ENCODE assay signal across 23 cellular contexts in the genomic region with DNA sequence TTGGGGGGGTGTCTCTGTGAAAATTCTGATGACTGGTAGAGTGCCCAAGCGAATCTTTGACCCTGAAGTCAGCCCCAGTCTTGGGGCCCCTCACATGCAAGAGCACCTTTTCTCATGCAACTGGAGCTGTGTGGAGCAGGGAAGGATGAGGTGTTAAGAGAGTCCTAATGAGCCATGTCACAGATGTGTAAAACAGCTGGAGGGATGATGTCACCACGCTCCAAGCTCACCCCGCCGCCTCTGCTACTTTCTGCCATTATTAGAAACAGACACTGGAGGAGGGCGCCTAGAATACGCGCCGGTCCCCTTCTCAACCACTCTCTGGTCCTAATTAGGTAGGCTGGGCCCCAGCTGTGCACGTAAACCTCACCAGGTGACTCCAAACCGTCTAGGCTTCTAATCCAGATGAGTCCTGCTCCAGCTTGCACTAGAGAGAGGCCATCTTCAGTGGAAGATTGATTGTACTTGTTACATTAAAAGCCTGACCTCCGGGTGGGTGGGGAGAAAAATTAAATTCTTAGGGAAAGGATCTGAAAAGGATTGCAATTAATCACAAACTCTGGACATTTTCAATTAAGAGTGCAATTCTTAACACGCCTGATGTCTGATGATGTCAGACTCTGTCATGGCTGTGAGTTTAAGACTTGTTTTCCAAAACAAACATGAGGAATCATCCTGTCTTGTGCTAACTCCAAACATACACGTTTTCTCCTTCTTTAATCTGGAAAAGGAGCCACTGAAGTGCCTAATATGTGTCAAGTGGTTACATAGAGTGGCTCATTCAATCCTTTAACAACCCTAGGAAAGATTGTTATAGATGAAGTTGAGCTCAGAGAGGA.
A peak's percentile ranks its signal among the peaks of the same experiment; 100 is the strongest.
DNase-seq lines count a peak whose midpoint lies in the region; ATAC-seq and TF ChIP-seq lines count a peak whose summit lies in the region.
"Had no signal": no experiment of that assay in that cellular context is flagged by ENCODE, and none has a peak within 500 bp of the region (broad histone marks: within the 10 kb centered on the region; RNA-seq: fewer than 3 reads in every experiment).

No MANE protein-coding gene starts in this region.

- ATAC-seq in Right ventricle myocardium superior (ENCODE audit: poor library complexity) (peak; percentile 60), WTC11 (peak; percentile 32; the same call in 1 of the 2 replicates), foreskin keratinocyte (peak; percentile 55)
- ATAC-seq: natural killer cell treated with Interleukin-12 subunit alpha and Interleukin-12 subunit beta and Interleukin-15 and Interleukin-18, amount 100 ng/mL, for 72 hours; upper lobe of right lung had no signal

- intact Hi-C loops in Right ventricle myocardium superior (cut with DNase I) (no loop called here), cardiac septum (cut with DNase I) (no loop called here)

- no peaks in the 10 kb centered on the region for H3K4me1 ChIP-seq in foreskin keratinocyte
- H3K4me1 ChIP-seq: sigmoid colon, upper lobe of right lung had no signal

- H3K27me3 Mint-ChIP-seq in WTC11 (ENCODE audit: low read depth): peaks cover 5% of the 10 kb centered on the region; the same call in 1 of the 2 replicates

- H3K4me3 Mint-ChIP-seq in WTC11: no peak overlapping the region
- H3K4me3 Mint-ChIP-seq: activated naive CD8-positive, alpha-beta T cell; CD14-positive monocyte; mesothelial cell of epicardium; natural killer cell treated with Interleukin-12 subunit alpha and Interleukin-12 subunit beta and Interleukin-15 and Interleukin-18, amount 100 ng/mL, for 72 hours had no signal

- no peak overlapping the region for H3K27ac Mint-ChIP-seq in WTC11
- H3K27ac Mint-ChIP-seq: activated naive CD8-positive, alpha-beta T cell; activated T-helper 2 cell treated with anti-CD3 and anti-CD28 coated beads, Interferon-gamma antibody, Interleukin-2, Interleukin-4, amounts not matched to agents 10 μg/mL and 5 μg/mL and 100 μg/mL, durations not matched to agents 14 hours and 24 hours and 36 hours; CD14-positive monocyte; mesothelial cell of epicardium; natural killer cell treated with Interleukin-12 subunit alpha and Interleukin-12 subunit beta and Interleukin-15 and Interleukin-18, amount 100 ng/mL, for 72 hours had no signal

- H3K36me3 Mint-ChIP-seq in WTC11: peaks cover 22% of the 10 kb centered on the region

- TF ChIP-seq POLR2A in erythroblast (IDR thresholded peaks at IDR 0.05; ENCODE audit: low read length): no peak

- TF ChIP-seq CTCF in WTC11 (IDR thresholded peaks at IDR 0.05): no peak
- TF ChIP-seq CTCF in foreskin keratinocyte (conservative IDR thresholded peaks at IDR 0.05): no peak

- POLR2A ChIA-PET in WTC11 (lab: Charles Lee): no interaction called here

- peaks cover 4% of the 10 kb centered on the region for H3K27me3 ChIP-seq in foreskin keratinocyte
- H3K27me3 ChIP-seq: MG63, sigmoid colon, upper lobe of right lung had no signal

- H3K27ac ChIP-seq in foreskin keratinocyte: no peak overlapping the region
- H3K27ac ChIP-seq: sigmoid colon, upper lobe of right lung had no signal

- DNase-seq in Right ventricle myocardium superior (no peak), cardiac septum (ENCODE audit: low spot score) (no peak), WTC11 (ENCODE audit: low spot score) (no peak), foreskin keratinocyte (peak in 1 of 2 donors; percentile 20), NCI-H524 treated with DMSO at 0.1 percent for 48 hours (lab: John Stamatoyannopoulos, UW) (no peak), erythroblast (lab: John Stamatoyannopoulos, UW) (no peak), H4 (ENCODE audit: low spot score) (no peak)
- DNase-seq: activated CD8-positive, alpha-beta memory T cell treated with anti-CD3 and anti-CD28 coated beads, Interleukin-2, amount 50 U/mL, for 4 hours; GDM1; glutamatergic neuron; H7; left cardiac atrium; MG63; NCI-H1417 treated with DMSO at 0.1 percent for 48 hours; posterior cingulate gyrus; sigmoid colon; T-helper 9 cell; upper lobe of right lung had no signal

- peaks cover 25% of the 10 kb centered on the region for H3K4me1 Mint-ChIP-seq in WTC11
- H3K4me1 Mint-ChIP-seq: mesothelial cell of epicardium had no signal

- CTCF ChIA-PET in WTC11 (lab: Charles Lee): interaction anchor here (0.9 to 1.5 kb wide), 2 partner anchors 9 to 133 kb away, joined by 4 read pairs; no protein-coding TSS in a partner anchor

- peaks cover 35% of the 10 kb centered on the region for H3K9me3 Mint-ChIP-seq in WTC11

TF ChIP-seq in WTC11, 78 proteins besides CTCF, POLR2A, EP300 and RAD21:
- no peak for TF ChIP-seq TEAD1 (CRISPR knock-in tag; IDR thresholded peaks at IDR 0.05)
- no peak for TF ChIP-seq NFE2L1 (CRISPR knock-in tag; IDR thresholded peaks at IDR 0.05)
- TF ChIP-seq KAT7 (CRISPR knock-in tag; IDR thresholded peaks at IDR 0.05; ENCODE audit: borderline replicate concordance): no peak
- no peak for TF ChIP-seq ZNF219 (CRISPR knock-in tag; IDR thresholded peaks at IDR 0.05; ENCODE audit: borderline replicate concordance)
- TF ChIP-seq JUN (CRISPR knock-in tag; IDR thresholded peaks at IDR 0.05): no peak
- no peak for TF ChIP-seq AFF4 (CRISPR knock-in tag; IDR thresholded peaks at IDR 0.05; ENCODE audit: borderline replicate concordance)
- TF ChIP-seq FOXK1 (CRISPR knock-in tag; IDR thresholded peaks at IDR 0.05): no peak
- no peak for TF ChIP-seq GABPB1 (CRISPR knock-in tag; IDR thresholded peaks at IDR 0.05)
- TF ChIP-seq, protein P1, sequence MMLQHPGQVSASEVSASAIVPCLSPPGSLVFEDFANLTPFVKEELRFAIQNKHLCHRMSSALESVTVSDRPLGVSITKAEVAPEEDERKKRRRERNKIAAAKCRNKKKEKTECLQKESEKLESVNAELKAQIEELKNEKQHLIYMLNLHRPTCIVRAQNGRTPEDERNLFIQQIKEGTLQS (CRISPR knock-in tag; conservative IDR thresholded peaks at IDR 0.05): no peak
- no peak for TF ChIP-seq HMGXB4 (CRISPR knock-in tag; IDR thresholded peaks at IDR 0.05)
